9 cellular contexts compared by ENCODE assay signal in genomic region chr2:205323929-205324328, GRCh38.
DNase-seq lines count a peak whose midpoint lies in the region; ATAC-seq and TF ChIP-seq lines count a peak whose summit lies in the region.
"Had no signal": no experiment of that assay in that cellular context is flagged by ENCODE, and none has a peak within 500 bp of the region (broad histone marks: within the 10 kb centered on the region; RNA-seq: fewer than 3 reads in every experiment).

No MANE protein-coding gene starts in this region.

- H3K9me3 ChIP-seq in MM.1S (replicated peaks; ENCODE audit: insufficient read depth, low read length) (no peaks in the 10 kb centered on the region), testis (no peaks in the 10 kb centered on the region)

- no peaks in the 10 kb centered on the region for H3F3A ChIP-seq in MM.1S (ENCODE audit: insufficient read depth, low read length)

- intact Hi-C loops in testis (cut with DNase I; ENCODE audit: low total_unique reads) = no loop called here

- 88 to 98% methylated on average over 2 of the region's 2 CpGs for WGBS in testis, 2 donors

- no peak overlapping the region for H2AFZ ChIP-seq in MM.1S (ENCODE audit: low read length)

- H4K20me1 ChIP-seq in MM.1S (ENCODE audit: insufficient read depth, low read length) = no peaks in the 10 kb centered on the region

- H3K4me1 ChIP-seq in MM.1S (ENCODE audit: low read length) (0 out of 2 replicates have a peak, but pooled peaks cover 3% of the 10 kb centered on the region), testis (no peaks in the 10 kb centered on the region)

- no peak for ATAC-seq in HG03520 (IDR thresholded peaks at IDR 0.05; ENCODE audit: unreplicated experiment)

- H3K9ac ChIP-seq in MM.1S (ENCODE audit: low read length) = no peak overlapping the region

- H3K27ac ChIP-seq in MM.1S (ENCODE audit: low read length) = no peak overlapping the region
- H3K27ac ChIP-seq in testis = no peak overlapping the region

- no peak for TF ChIP-seq POLR2A in testis (IDR thresholded peaks at IDR 0.05)

- H3K9me2 ChIP-seq in MM.1S (replicated peaks; ENCODE audit: insufficient read depth, low read length) = no peaks in the 10 kb centered on the region

- peak; percentile 25 for DNase-seq in NCI-H82 (lab: John Stamatoyannopoulos, UW)
- no peak for DNase-seq in NCI-H82 treated with DMSO at 0.1 percent for 48 hours (lab: John Stamatoyannopoulos, UW; ENCODE audit: unreplicated experiment)
- DNase-seq in MM.1S = no peak
- no peak for DNase-seq in epithelial cell of proximal tubule (ENCODE audit: low read depth)
- no peak for DNase-seq in testis
- DNase-seq in stimulated activated CD4-positive, alpha-beta T cell treated with anti-CD3 and anti-CD28 coated beads, Interleukin-12 subunit alpha, Interleukin-12 subunit beta, amount 100 ng/mL, for 4 hours = no peak
- no peak for DNase-seq in AG08395 (ENCODE audit: low spot score)
- DNase-seq: NCI-H1092 had no signal

- no peaks in the 10 kb centered on the region for H3K36me3 ChIP-seq in MM.1S (replicated peaks; ENCODE audit: insufficient read depth, low read length)
- no peaks in the 10 kb centered on the region for H3K36me3 ChIP-seq in testis (ENCODE audit: low read depth, missing control alignments)

- TF ChIP-seq CTCF in MM.1S (IDR thresholded peaks at IDR 0.05; ENCODE audit: low read length) = peak; percentile 39
- TF ChIP-seq CTCF in epithelial cell of proximal tubule (conservative IDR thresholded peaks at IDR 0.05; ENCODE audit: low read depth, low read length) = peak; percentile 54
- peak in 2 of 3 experiments; percentile 11 to 36 for TF ChIP-seq CTCF in testis (IDR thresholded peaks at IDR 0.05)

- H3K4me2 ChIP-seq in MM.1S (ENCODE audit: low read depth, low read length) = no peak overlapping the region

- H3K79me2 ChIP-seq in MM.1S (ENCODE audit: low read length) = no peaks in the 10 kb centered on the region

- H3K27me3 ChIP-seq in MM.1S (replicated peaks; ENCODE audit: insufficient read depth, low read length) = no peaks in the 10 kb centered on the region
- no peaks in the 10 kb centered on the region for H3K27me3 ChIP-seq in testis

- no peak overlapping the region for H3K4me3 ChIP-seq in MM.1S (ENCODE audit: low read length)
- no peak overlapping the region for H3K4me3 ChIP-seq in epithelial cell of proximal tubule (ENCODE audit: low read depth, low read length)
- H3K4me3 ChIP-seq in testis = no peak overlapping the region
